Comparison of ENCODE assay signal across 9 cellular contexts in the genomic region with DNA sequence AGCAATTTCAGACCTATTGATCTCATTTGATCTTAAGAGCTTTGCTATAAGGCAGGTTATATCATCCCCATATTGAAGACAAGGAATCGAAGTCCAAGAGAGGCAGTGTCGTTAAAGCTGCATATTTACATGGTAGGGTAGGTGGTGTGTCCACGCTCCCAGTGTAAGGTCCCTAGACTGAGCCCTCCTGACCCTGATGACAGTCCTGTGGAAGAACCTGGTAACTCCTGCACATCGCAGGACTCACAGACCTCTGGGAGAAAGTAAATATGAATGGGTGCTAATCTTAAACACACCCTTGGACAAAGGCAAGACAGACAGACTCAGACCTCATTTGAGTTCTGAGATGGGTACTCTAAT. TPM values are rescaled to one million over a fixed set of nuclear protein-coding genes. Genes with fewer than 3 reads are reported as not detected.
DNase-seq lines count a peak whose midpoint lies in the region; ATAC-seq, FAIRE-seq and TF ChIP-seq lines count a peak whose summit lies in the region.
"Had no signal": no experiment of that assay in that cellular context is flagged by ENCODE, and none has a peak within 500 bp of the region (broad histone marks: within the 10 kb centered on the region; RNA-seq: fewer than 3 reads in every experiment).

No MANE protein-coding gene starts in this region.

- peak overlapping the region in 8 of 11 experiments; percentile 75 to 84 (median 78); a peak in 16 of 22 replicates for H3K9ac ChIP-seq in BLaER1 treated with 17β-estradiol and CSF1 and Interleukin-3, amounts not matched to agents 10 nM and 100 nM
- no peak overlapping the region for H3K9ac ChIP-seq in smooth muscle cell (ENCODE audit: low read depth)

- no peaks in the 10 kb centered on the region for H3K79me2 ChIP-seq in smooth muscle cell (ENCODE audit: low read depth)

- ATAC-seq in GM19043 (IDR thresholded peaks at IDR 0.05; ENCODE audit: low read depth, unreplicated experiment) (peak; percentile 8), HG03280 (IDR thresholded peaks at IDR 0.05; ENCODE audit: unreplicated experiment) (peak; percentile 10), mucosa of descending colon (no peak)

- peak overlapping the region; percentile 88 to 98 (median 95) for H3K4me2 ChIP-seq in BLaER1 treated with 17β-estradiol and CSF1 and Interleukin-3, amounts not matched to agents 10 nM and 100 nM
- H3K4me2 ChIP-seq in smooth muscle cell = no peak overlapping the region

- H3K9me3 ChIP-seq in BLaER1 treated with 17β-estradiol and CSF1 and Interleukin-3, amounts not matched to agents 10 nM and 100 nM (replicated peaks in 1 of 11) = no peaks in the 10 kb centered on the region
- H3K9me3 ChIP-seq in esophagus squamous epithelium = no peaks in the 10 kb centered on the region
- no peaks in the 10 kb centered on the region for H3K9me3 ChIP-seq in mucosa of descending colon
- H3K9me3 ChIP-seq in smooth muscle cell (replicated peaks; ENCODE audit: low read depth) = no peaks in the 10 kb centered on the region

- peaks cover 0 to 6% (median 1%) of the 10 kb centered on the region in 11 experiments; a peak in 12 of 22 replicates for H3K36me3 ChIP-seq in BLaER1 treated with 17β-estradiol and CSF1 and Interleukin-3, amounts not matched to agents 10 nM and 100 nM
- no peaks in the 10 kb centered on the region for H3K36me3 ChIP-seq in esophagus squamous epithelium
- H3K36me3 ChIP-seq in mucosa of descending colon (ENCODE audit: low read depth) = no peaks in the 10 kb centered on the region
- no peaks in the 10 kb centered on the region for H3K36me3 ChIP-seq in smooth muscle cell (ENCODE audit: low read depth)

- H2AFZ ChIP-seq in smooth muscle cell (ENCODE audit: low read depth) = no peak overlapping the region

- H3F3A ChIP-seq in smooth muscle cell (ENCODE audit: low read depth) = no peaks in the 10 kb centered on the region

- H4K20me1 ChIP-seq in BLaER1 treated with 17β-estradiol and CSF1 and Interleukin-3, amounts not matched to agents 10 nM and 100 nM = peaks cover 0 to 36% (median 3%) of the 10 kb centered on the region in 11 experiments; a peak in 8 of 22 replicates
- no peaks in the 10 kb centered on the region for H4K20me1 ChIP-seq in smooth muscle cell (ENCODE audit: low read depth)

- H3K27ac ChIP-seq in BLaER1 treated with 17β-estradiol and CSF1 and Interleukin-3, amounts not matched to agents 10 nM and 100 nM = peak overlapping the region; percentile 8 to 86 (median 83); a peak in 20 of 22 replicates
- H3K27ac ChIP-seq in esophagus squamous epithelium (peak overlapping the region in 3 of 4 donors; percentile 61 to 77 (median 74)), smooth muscle cell (ENCODE audit: low read depth) (no peak overlapping the region)

- TF ChIP-seq CTCF in esophagus squamous epithelium (IDR thresholded peaks at IDR 0.05) (no peak), D721Med (IDR thresholded peaks at IDR 0.05; ENCODE audit: insufficient read depth, missing control alignments) (no peak), mucosa of descending colon (IDR thresholded peaks at IDR 0.05) (no peak), smooth muscle cell (IDR thresholded peaks at IDR 0.05; ENCODE audit: borderline replicate concordance, insufficient read depth, poor library complexity, severe bottlenecking) (no peak)

- FAIRE-seq in D721Med (lab: Jason Lieb, UNC) = no peak
- no peak for FAIRE-seq in GM12891 (lab: Jason Lieb, UNC)

- H3K4me1 ChIP-seq in BLaER1 treated with 17β-estradiol and CSF1 and Interleukin-3, amounts not matched to agents 10 nM and 100 nM = peaks cover 69 to 94% (median 81%) of the 10 kb centered on the region in 10 experiments
- H3K4me1 ChIP-seq in esophagus squamous epithelium (peaks cover 0 to 6% (median 3%) of the 10 kb centered on the region in 3 donors), mucosa of descending colon (ENCODE audit: low read depth) (no peaks in the 10 kb centered on the region), smooth muscle cell (ENCODE audit: low read depth) (no peaks in the 10 kb centered on the region)

- 76 to 88% methylated on average over 4 of the region's 4 CpGs for WGBS in esophagus squamous epithelium, 2 donors
- 94% methylated on average over 4 of the region's 4 CpGs for WGBS in smooth muscle cell (ENCODE audit: low lambda C conversion rate)

- no peaks in the 10 kb centered on the region for H3K27me3 ChIP-seq in BLaER1 treated with 17β-estradiol and CSF1 and Interleukin-3, amounts not matched to agents 10 nM and 100 nM
- H3K27me3 ChIP-seq in esophagus squamous epithelium (no peaks in the 10 kb centered on the region), smooth muscle cell (ENCODE audit: low read depth) (no peaks in the 10 kb centered on the region)

- TF ChIP-seq POLR2A in esophagus squamous epithelium (IDR thresholded peaks at IDR 0.05) (no peak), GM12891 (IDR thresholded peaks at IDR 0.05; ENCODE audit: low read depth, low read length) (no peak)

- DNase-seq in esophagus squamous epithelium (lab: John Stamatoyannopoulos, UW) (no peak), D721Med (ENCODE audit: insufficient read length, low spot score) (no peak), mucosa of descending colon (no peak), GM12891 (ENCODE audit: insufficient read length, low spot score) (no peak), smooth muscle cell (lab: John Stamatoyannopoulos, UW; ENCODE audit: unreplicated experiment) (no peak)
- DNase-seq: COR-L47 had no signal

- H3K4me3 ChIP-seq in BLaER1 treated with 17β-estradiol and CSF1 and Interleukin-3, amounts not matched to agents 10 nM and 100 nM = peak overlapping the region in 4 of 10 experiments; percentile 68 to 83 (median 74); a peak in 3 of 20 replicates
- H3K4me3 ChIP-seq in esophagus squamous epithelium (peak overlapping the region in 1 of 4 donors; percentile 63), mucosa of descending colon (no peak overlapping the region), smooth muscle cell (no peak overlapping the region)

- intact Hi-C loops in esophagus squamous epithelium (cut with DNase I) = no loop called here
- intact Hi-C loops in mucosa of descending colon (cut with DNase I, micrococcal nuclease) = loop anchor here (10.0 kb wide), 1 partner anchor 60 kb away; no protein-coding TSS in a partner anchor

TF ChIP-seq in GM12891, 5 proteins besides CTCF, POLR2A, EP300 and RAD21:
- no peak for TF ChIP-seq SPI1 (IDR thresholded peaks at IDR 0.05; ENCODE audit: low read depth, low read length)
- no peak for TF ChIP-seq POU2F2 (IDR thresholded peaks at IDR 0.05; ENCODE audit: low read depth, low read length)
- TF ChIP-seq POLR2AphosphoS5 (IDR thresholded peaks at IDR 0.05; ENCODE audit: low read depth, low read length) = no peak
- no peak for TF ChIP-seq TAF1 (IDR thresholded peaks at IDR 0.05; ENCODE audit: low read depth, low read length)
- no peak for TF ChIP-seq PAX5 (IDR thresholded peaks at IDR 0.05; ENCODE audit: insufficient read depth, low read length, severe bottlenecking)

RNA-seq across cellular contexts. Expression of gene HLA-DPB1, which starts 0.6 kb away (rescaled TPM):
- total RNA-seq in esophagus squamous epithelium (10 to 100 TPM in 2 of 4 donors, 1 to 10 TPM in 2; 3.2 to 96.9 (median 45.3) TPM), mucosa of descending colon (10 to 100 TPM; 31.2 to 55.0 (median 51.2) TPM), smooth muscle cell (10.8 and 14.8 TPM in 2 replicates)
- polyA plus RNA-seq in GM12891 (2012; ENCODE audit: low read depth, missing spikeins) = 654 TPM
- 19.4 and 20.3 TPM in 2 replicates for polyA plus RNA-seq in smooth muscle cell

RNA-seq across cellular contexts. Expression of gene HLA-DPA1, which starts 1.7 kb away (rescaled TPM):
- total RNA-seq in esophagus squamous epithelium (100 to 1,000 TPM in 1 of 4 donors, 10 to 100 TPM in 1, 1 to 10 TPM in 2; 6.2 to 114 (median 48.2) TPM), mucosa of descending colon (10 to 100 TPM; 46.6 to 62.0 (median 49.9) TPM), smooth muscle cell (1.1 and 1.6 TPM in 2 replicates)
- polyA plus RNA-seq in GM12891 (2012; ENCODE audit: low read depth, missing spikeins) = 1,963 TPM
- 1.1 and 1.3 TPM in 2 replicates for polyA plus RNA-seq in smooth muscle cell
